In the genomic region with DNA sequence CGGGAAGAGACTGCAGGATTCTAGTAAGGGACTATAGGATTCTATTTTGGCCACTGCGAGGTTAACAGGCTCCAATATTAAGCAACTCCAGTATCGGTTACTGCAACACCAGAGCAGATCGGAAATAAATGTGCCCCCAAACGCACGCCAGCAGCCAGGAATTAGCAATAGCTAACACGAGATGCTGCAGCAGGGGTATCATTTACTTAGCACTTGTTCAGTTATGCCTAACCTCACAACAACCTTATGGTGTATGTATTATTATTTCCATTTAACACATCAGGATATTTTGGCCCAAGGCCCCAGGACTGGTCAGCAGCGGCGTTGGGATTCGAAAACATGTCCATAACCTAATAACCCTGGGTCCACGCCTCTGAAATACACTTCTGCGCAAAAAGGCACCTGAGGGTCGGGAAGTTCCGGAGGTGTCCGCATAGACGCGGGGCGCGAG, we compare ENCODE assay signal across 8 cellular contexts. TPM values are rescaled to one million over a fixed set of nuclear protein-coding genes. Genes with fewer than 3 reads are reported as not detected.
A peak's percentile ranks its signal among the peaks of the same experiment; 100 is the strongest.
DNase-seq lines count a peak whose midpoint lies in the region; ATAC-seq and TF ChIP-seq lines count a peak whose summit lies in the region.

No MANE protein-coding gene starts in this region.

- peak overlapping the region; percentile 94 for H3K27ac Mint-ChIP-seq in activated CD4-positive, alpha-beta T cell treated with anti-CD3 and anti-CD28 coated beads for 36 hours

- H3K9me3 Mint-ChIP-seq in activated CD4-positive, alpha-beta T cell treated with anti-CD3 and anti-CD28 coated beads for 36 hours (ENCODE audit: low read depth) = no peaks in the 10 kb centered on the region

- H3K36me3 ChIP-seq in SJSA1 (peaks cover 6% of the 10 kb centered on the region), duodenal mucosa (ENCODE audit: control insufficient read depth in 1 of 2, insufficient read depth in 2 of 2, low read length in 2 of 2) (no peaks in the 10 kb centered on the region), mesodermal cell (ENCODE audit: control insufficient read depth, insufficient read depth, low read length) (peaks cover 4% of the 10 kb centered on the region), tibial nerve (no peaks in the 10 kb centered on the region)

- H3K4me3 Mint-ChIP-seq in activated CD4-positive, alpha-beta T cell treated with anti-CD3 and anti-CD28 coated beads for 36 hours = peak overlapping the region; percentile 94

- no peak for TF ChIP-seq CTCF in tibial nerve (IDR thresholded peaks at IDR 0.05)

- no peak for ATAC-seq in activated CD4-positive, alpha-beta T cell treated with anti-CD3 and anti-CD28 coated beads for 36 hours
- ATAC-seq in HG03064 (IDR thresholded peaks at IDR 0.05; ENCODE audit: low read depth, unreplicated experiment) = peak; percentile 1

- WGBS in mesodermal cell (ENCODE audit: insufficient coverage in 2 of 2), 2 experiments = 2 to 3% methylated on average over 15 of the region's 19 CpGs
- WGBS in tibial nerve, 2 donors = 0 to 3% methylated on average over 11 to 12 of the region's 19 CpGs

- H3K36me3 Mint-ChIP-seq in activated CD4-positive, alpha-beta T cell treated with anti-CD3 and anti-CD28 coated beads for 36 hours (ENCODE audit: low read depth) = peaks cover 23% of the 10 kb centered on the region

- DNase-seq in activated CD4-positive, alpha-beta T cell treated with anti-CD3 and anti-CD28 coated beads for 36 hours = peak; percentile 41
- DNase-seq in activated CD4-positive, alpha-beta T cell treated with anti-CD3 and anti-CD28 coated beads, Interleukin-2, amount 50 U/mL, for 4 hours = no peak
- DNase-seq in SJSA1 (ENCODE audit: low read depth in 1 of 2, low spot score in 2 of 2) = peak in 1 of 2 experiments; percentile 11
- DNase-seq in tibial nerve (ENCODE audit: low spot score in 2 of 2) = peak in 1 of 2 donors; percentile 11
- no peak for DNase-seq in cortex of kidney (lab: John Stamatoyannopoulos, UW)

- H3K27me3 ChIP-seq in SJSA1 (replicated peaks) (no peaks in the 10 kb centered on the region), duodenal mucosa (ENCODE audit: control insufficient read depth in 1 of 2, insufficient read depth in 2 of 2, low read length in 2 of 2) (no peaks in the 10 kb centered on the region), tibial nerve (no peaks in the 10 kb centered on the region)

- H3K27ac ChIP-seq in SJSA1 (no peak overlapping the region), duodenal mucosa (ENCODE audit: low read depth, low read length) (peak overlapping the region; percentile 68), mesodermal cell (ENCODE audit: low read depth, low read length, severe bottlenecking) (peak overlapping the region; percentile 59), tibial nerve (peak overlapping the region; percentile 82 to 94 (median 91))

- TF ChIP-seq EP300 in tibial nerve (IDR thresholded peaks at IDR 0.05) = peak in 1 of 2 donors; percentile 10

- H3K9me3 ChIP-seq in SJSA1 (replicated peaks) (no peaks in the 10 kb centered on the region; the same call in 1 of the 2 replicates), duodenal mucosa (ENCODE audit: control insufficient read depth in 1 of 2, low read length in 2 of 2) (no peaks in the 10 kb centered on the region), mesodermal cell (ENCODE audit: control insufficient read depth, low read length) (no peaks in the 10 kb centered on the region), tibial nerve (peaks cover 0 to 4% (median 0%) of the 10 kb centered on the region in 4 donors)

- TF ChIP-seq POLR2A in tibial nerve (IDR thresholded peaks at IDR 0.05) = no peak

- CTCF ChIA-PET in activated CD4-positive, alpha-beta T cell treated with anti-CD3 and anti-CD28 coated beads for 36 hours (lab: Charles Lee) = interaction anchor here (0.9 kb wide), 1 partner anchor 81 kb away, joined by 3 read pairs; no protein-coding TSS in a partner anchor

- intact Hi-C loops in activated CD4-positive, alpha-beta T cell treated with anti-CD3 and anti-CD28 coated beads for 36 hours (cut with DNase I, micrococcal nuclease) = loop anchor here (1.0 to 10.0 kb wide), 12 partner anchors 53 to 1972 kb away; a partner anchor contains a TSS

- peaks cover 15% of the 10 kb centered on the region for H3K4me1 ChIP-seq in SJSA1 (replicated peaks)
- peaks cover 5 to 12% of the 10 kb centered on the region in 2 donors for H3K4me1 ChIP-seq in duodenal mucosa (ENCODE audit: control insufficient read depth in 1 of 2, insufficient read depth in 2 of 2, low read length in 2 of 2)
- H3K4me1 ChIP-seq in mesodermal cell (ENCODE audit: control insufficient read depth, insufficient read depth, low read length, poor library complexity, severe bottlenecking) = no peaks in the 10 kb centered on the region
- peaks cover 0 to 21% (median 3%) of the 10 kb centered on the region in 4 donors for H3K4me1 ChIP-seq in tibial nerve

- peak overlapping the region; percentile 89 to 93 for H3K9ac ChIP-seq in duodenal mucosa (ENCODE audit: low read depth in 1 of 2, low read length in 2 of 2)

- H3K4me1 Mint-ChIP-seq in activated CD4-positive, alpha-beta T cell treated with anti-CD3 and anti-CD28 coated beads for 36 hours = peaks cover 32% of the 10 kb centered on the region

- H3K4me3 ChIP-seq in SJSA1 (peak overlapping the region; percentile 100), duodenal mucosa (ENCODE audit: low read depth in 1 of 2, low read length in 2 of 2) (peak overlapping the region; percentile 84 to 94), mesodermal cell (ENCODE audit: extremely low read depth, insufficient read depth, low read length, poor library complexity, severe bottlenecking) (peak overlapping the region; percentile 65), tibial nerve (peak overlapping the region; percentile 80 to 97 (median 88))

- POLR2A ChIA-PET in activated CD4-positive, alpha-beta T cell treated with anti-CD3 and anti-CD28 coated beads for 36 hours (lab: Charles Lee) = no interaction called here

- no peaks in the 10 kb centered on the region for H3K27me3 Mint-ChIP-seq in activated CD4-positive, alpha-beta T cell treated with anti-CD3 and anti-CD28 coated beads for 36 hours

RNA-seq across cellular contexts. Expression of a gene that starts 0.8 kb away (rescaled TPM):
- total RNA-seq in activated CD4-positive, alpha-beta T cell treated with anti-CD3 and anti-CD28 coated beads for 36 hours = 10 to 100 TPM; 16.2 to 19.1 TPM
- 5.7 and 7.3 TPM in 2 replicates for total RNA-seq in SJSA1 (2014; rRNA removed; shearing (Covaris generic))
- 12.8 TPM for polyA plus RNA-seq in mesodermal cell (2013, experiment 1 of 2)
- 11.5 TPM for polyA plus RNA-seq in mesodermal cell (2013, experiment 2 of 2)
- total RNA-seq in tibial nerve = 10 to 100 TPM; 11.2 to 32.1 (median 27.2) TPM
